8 cellular contexts compared by ENCODE assay signal in the genomic region with DNA sequence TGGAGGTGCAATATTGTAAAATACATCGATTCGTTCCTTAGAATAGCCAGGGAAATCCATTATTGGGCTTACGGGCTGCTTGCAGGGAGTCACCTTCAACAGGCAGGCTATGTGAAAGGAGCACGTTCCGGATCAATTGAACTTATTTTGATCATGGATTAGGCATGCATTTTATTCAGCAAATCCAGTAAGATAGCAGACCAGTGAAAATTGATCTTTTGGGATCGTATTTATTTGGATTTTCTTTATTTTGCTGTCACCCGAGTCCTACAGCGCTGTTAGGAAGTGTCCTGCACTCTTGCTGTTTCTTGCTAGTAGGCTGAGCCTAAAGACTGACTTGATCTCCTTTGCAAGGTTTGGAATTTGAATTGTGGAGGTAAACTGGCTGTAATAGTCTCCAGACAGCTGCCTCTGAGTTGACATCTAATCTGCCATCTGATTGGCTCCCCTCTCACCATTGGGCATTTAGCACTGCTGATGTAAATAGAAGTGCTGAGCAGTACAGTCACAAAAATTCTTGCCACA. TPM values are rescaled to one million over a fixed set of nuclear protein-coding genes. Genes with fewer than 3 reads are reported as not detected.
DNase-seq lines count a peak whose midpoint lies in the region; ATAC-seq and TF ChIP-seq lines count a peak whose summit lies in the region.

No MANE protein-coding gene starts in this region.

- CTCF ChIA-PET in activated CD8-positive, alpha-beta T cell treated with anti-CD3 and anti-CD28 coated beads, Interleukin-2, amount 10 ng/mL, durations not matched to agents 7 days and 5 days (lab: Charles Lee): interaction anchor here (0.9 to 1.6 kb wide), 5 partner anchors 9 to 404 kb away, joined by 3 to 5 read pairs (median 3); no protein-coding TSS in a partner anchor

- POLR2A ChIA-PET in activated CD8-positive, alpha-beta T cell treated with anti-CD3 and anti-CD28 coated beads, Interleukin-2, amount 10 ng/mL, durations not matched to agents 7 days and 5 days (lab: Charles Lee): interaction anchor here (0.8 to 1.9 kb wide), 3 partner anchors 10 to 241 kb away, joined by 3 to 11 read pairs (median 7); no protein-coding TSS in a partner anchor

- H3K36me3 Mint-ChIP-seq in activated CD8-positive, alpha-beta T cell treated with anti-CD3 and anti-CD28 coated beads, Interleukin-2, amount 10 ng/mL, durations not matched to agents 7 days and 5 days (ENCODE audit: low read depth): peaks cover 10% of the 10 kb centered on the region
- no peaks in the 10 kb centered on the region for H3K36me3 Mint-ChIP-seq in mesothelial cell of epicardium

- peak overlapping the region; percentile 80 for H3K27ac Mint-ChIP-seq in activated CD8-positive, alpha-beta T cell treated with anti-CD3 and anti-CD28 coated beads, Interleukin-2, amount 10 ng/mL, durations not matched to agents 7 days and 5 days
- H3K27ac Mint-ChIP-seq in mesothelial cell of epicardium: peak overlapping the region; percentile 86

- peak overlapping the region; percentile 78 for H3K4me3 Mint-ChIP-seq in activated CD8-positive, alpha-beta T cell treated with anti-CD3 and anti-CD28 coated beads, Interleukin-2, amount 10 ng/mL, durations not matched to agents 7 days and 5 days
- peak overlapping the region; percentile 87 for H3K4me3 Mint-ChIP-seq in mesothelial cell of epicardium

- TF ChIP-seq CTCF in epithelial cell of esophagus (IDR thresholded peaks at IDR 0.05; ENCODE audit: insufficient read depth, low read depth, low read length, missing control alignments): no peak
- no peak for TF ChIP-seq CTCF in mesothelial cell of epicardium (IDR thresholded peaks at IDR 0.05; ENCODE audit: unreplicated experiment)

- peaks cover 38% of the 10 kb centered on the region for H3K4me1 Mint-ChIP-seq in activated CD8-positive, alpha-beta T cell treated with anti-CD3 and anti-CD28 coated beads, Interleukin-2, amount 10 ng/mL, durations not matched to agents 7 days and 5 days (ENCODE audit: low read depth)
- H3K4me1 Mint-ChIP-seq in mesothelial cell of epicardium: peaks cover 51% of the 10 kb centered on the region

- H3K9me3 Mint-ChIP-seq in activated CD8-positive, alpha-beta T cell treated with anti-CD3 and anti-CD28 coated beads, Interleukin-2, amount 10 ng/mL, durations not matched to agents 7 days and 5 days (ENCODE audit: insufficient read depth): no peaks in the 10 kb centered on the region
- no peaks in the 10 kb centered on the region for H3K9me3 Mint-ChIP-seq in mesothelial cell of epicardium

- H3K27me3 Mint-ChIP-seq in activated CD8-positive, alpha-beta T cell treated with anti-CD3 and anti-CD28 coated beads, Interleukin-2, amount 10 ng/mL, durations not matched to agents 7 days and 5 days (ENCODE audit: low read depth): no peaks in the 10 kb centered on the region
- no peaks in the 10 kb centered on the region for H3K27me3 Mint-ChIP-seq in mesothelial cell of epicardium (ENCODE audit: low read depth)

- DNase-seq in DMS53 (lab: John Stamatoyannopoulos, UW) (peak; percentile 82), HS-5 (ENCODE audit: low read depth) (peak; percentile 84), NCI-H82 treated with DMSO at 0.1 percent for 48 hours (lab: John Stamatoyannopoulos, UW; ENCODE audit: unreplicated experiment) (peak; percentile 94), epithelial cell of esophagus (ENCODE audit: low read depth) (peak; percentile 96), mesothelial cell of epicardium (ENCODE audit: low spot score in 2 of 2, unreplicated experiment in 2 of 2) (no peak), superior temporal gyrus (ENCODE audit: extremely low spot score) (peak; percentile 93)
- DNase-seq in activated CD8-positive, alpha-beta T cell treated with anti-CD3 and anti-CD28 coated beads, Interleukin-2, amount 10 ng/mL, durations not matched to agents 7 days and 5 days: peak; percentile 73

- peak overlapping the region; percentile 77 for H3K4me3 ChIP-seq in epithelial cell of esophagus (ENCODE audit: low read length)

- ATAC-seq in GM21390 (IDR thresholded peaks at IDR 0.05; ENCODE audit: unreplicated experiment): peak; percentile 47
- ATAC-seq in activated CD8-positive, alpha-beta T cell treated with anti-CD3 and anti-CD28 coated beads, Interleukin-2, amount 10 ng/mL, durations not matched to agents 7 days and 5 days: peak; percentile 51

RNA-seq across cellular contexts. Expression of a gene that starts 3.0 kb away (rescaled TPM):
- 10 to 100 TPM; 60.9 to 62.4 TPM for total RNA-seq in activated CD8-positive, alpha-beta T cell treated with anti-CD3 and anti-CD28 coated beads, Interleukin-2, amount 10 ng/mL, durations not matched to agents 7 days and 5 days
- 137 to 155 TPM (median 143 TPM) in 3 replicates for total RNA-seq in mesothelial cell of epicardium

Comparison
In these comparisons a context has a peak if more than half of its experiments do, and no peak if none do; other contexts are left out.
1. DNase-seq: peak in DMS53 (single experiment), HS-5 (single experiment), NCI-H82 treated with DMSO at 0.1 percent for 48 hours (single experiment), activated CD8-positive, alpha-beta T cell treated with anti-CD3 and anti-CD28 coated beads, Interleukin-2, amount 10 ng/mL, durations not matched to agents 7 days and 5 days (single experiment), epithelial cell of esophagus (single experiment) and superior temporal gyrus (single experiment); none in mesothelial cell of epicardium (0 of 2).